15 cellular contexts compared by ENCODE assay signal in the genomic region with DNA sequence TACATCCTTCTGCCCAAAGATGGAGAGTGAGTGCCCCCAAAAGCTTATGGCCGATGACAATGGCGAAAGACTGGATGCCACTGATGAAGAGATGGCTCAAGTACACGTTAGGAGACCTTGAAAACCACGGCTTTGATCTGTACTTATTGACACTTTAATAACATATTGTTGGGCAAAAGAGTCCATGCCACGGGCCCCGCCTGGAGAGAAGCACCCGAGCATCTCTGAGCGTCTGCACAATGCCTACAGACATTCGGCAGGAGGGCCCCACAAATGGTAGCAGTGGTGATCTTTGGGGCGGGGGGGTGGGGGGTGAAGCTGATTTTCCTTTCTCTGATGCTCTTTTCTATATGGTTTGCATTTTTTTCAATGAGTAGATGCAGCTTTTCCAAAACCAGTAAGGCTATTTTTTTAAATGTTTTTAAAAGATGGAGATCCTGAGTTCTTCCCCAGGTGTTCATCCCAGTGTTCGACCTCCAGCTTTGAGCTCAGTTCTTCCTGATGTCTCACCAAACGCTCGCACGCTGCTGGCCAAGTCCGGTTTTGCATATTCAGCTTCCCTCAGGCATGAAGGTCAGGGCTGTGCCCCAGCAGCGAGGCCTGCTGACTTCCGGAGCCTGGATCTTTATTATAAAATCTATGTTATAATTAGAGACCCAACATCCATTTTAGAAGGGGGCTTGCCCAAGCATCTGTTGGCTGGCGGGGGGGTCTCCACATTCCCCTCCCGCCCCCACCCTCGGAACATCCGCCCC. TPM values are rescaled to one million over a fixed set of nuclear protein-coding genes. Genes with fewer than 3 reads are reported as not detected.
DNase-seq lines count a peak whose midpoint lies in the region; ATAC-seq and TF ChIP-seq lines count a peak whose summit lies in the region.
"Had no signal": no experiment of that assay in that cellular context is flagged by ENCODE, and none has a peak within 500 bp of the region (broad histone marks: within the 10 kb centered on the region; RNA-seq: fewer than 3 reads in every experiment).

No MANE protein-coding gene starts in this region.

- H3K9me3 ChIP-seq in neural progenitor cell (ENCODE audit: low read depth) (no peaks in the 10 kb centered on the region), A673 (ENCODE audit: low read depth, low read length, poor library complexity, severe bottlenecking) (no peaks in the 10 kb centered on the region)

- no peaks in the 10 kb centered on the region for H3K79me2 ChIP-seq in neural progenitor cell (ENCODE audit: low read depth)

- DNase-seq in Daoy (ENCODE audit: low read depth): peak; percentile 45
- peak; percentile 28 for DNase-seq in RPMI8226
- peak; percentile 21 to 40 for DNase-seq in dermis microvascular lymphatic vessel endothelial cell (ENCODE audit: low read depth in 2 of 2)
- DNase-seq in neural progenitor cell (ENCODE audit: low spot score): no peak
- DNase-seq in A673 (ENCODE audit: low spot score): no peak
- no peak for DNase-seq in natural killer cell treated with Interleukin-12 subunit alpha and Interleukin-12 subunit beta and Interleukin-15 and Interleukin-18, amount 100 ng/mL, for 72 hours (ENCODE audit: low spot score)
- DNase-seq: CD4-positive, alpha-beta memory T cell; NCI-H2029 treated with DMSO at 0.1 percent for 48 hours; NCI-H226; Right ventricle myocardium superior had no signal

- H3K27me3 Mint-ChIP-seq in neural progenitor cell (ENCODE audit: insufficient read depth, low read depth): peaks cover 11% of the 10 kb centered on the region
- H3K27me3 Mint-ChIP-seq in natural killer cell treated with Interleukin-12 subunit alpha and Interleukin-12 subunit beta and Interleukin-15 and Interleukin-18, amount 100 ng/mL, for 72 hours: peaks cover 9 to 28% of the 10 kb centered on the region in 2 donors

- intact Hi-C loops in A673 (cut with micrococcal nuclease; ENCODE audit: unreplicated experiment): no loop called here

- H3K4me3 Mint-ChIP-seq in neural progenitor cell: peak overlapping the region; percentile 76
- no peak overlapping the region for H3K4me3 Mint-ChIP-seq in natural killer cell treated with Interleukin-12 subunit alpha and Interleukin-12 subunit beta and Interleukin-15 and Interleukin-18, amount 100 ng/mL, for 72 hours
- H3K4me3 Mint-ChIP-seq: CD4-positive, alpha-beta memory T cell had no signal

- H3K27ac ChIP-seq in neural progenitor cell (no peak overlapping the region), A673 (ENCODE audit: low read depth, low read length, poor library complexity, severe bottlenecking) (no peak overlapping the region)

- peaks cover 70% of the 10 kb centered on the region for H3K4me1 Mint-ChIP-seq in neural progenitor cell
- H3K4me1 Mint-ChIP-seq in natural killer cell treated with Interleukin-12 subunit alpha and Interleukin-12 subunit beta and Interleukin-15 and Interleukin-18, amount 100 ng/mL, for 72 hours (ENCODE audit: low read depth in 2 of 2): no peaks in the 10 kb centered on the region
- H3K4me1 Mint-ChIP-seq: CD4-positive, alpha-beta memory T cell had no signal

- ATAC-seq in GM21528 (IDR thresholded peaks at IDR 0.05; ENCODE audit: low FRiP score, unreplicated experiment) (no peak), HG03378 (IDR thresholded peaks at IDR 0.05; ENCODE audit: unreplicated experiment) (no peak)
- ATAC-seq in natural killer cell treated with Interleukin-12 subunit alpha and Interleukin-12 subunit beta and Interleukin-15 and Interleukin-18, amount 100 ng/mL, for 72 hours: no peak
- ATAC-seq: SK-N-SH treated with all-trans-retinoic acid at 6 μM for 48 hours had no signal

- H3K4me1 ChIP-seq in neural progenitor cell: peaks cover 53% of the 10 kb centered on the region
- peaks cover 12% of the 10 kb centered on the region for H3K4me1 ChIP-seq in A673 (ENCODE audit: insufficient read depth, low read length, poor library complexity, severe bottlenecking)

- H3K27ac Mint-ChIP-seq in neural progenitor cell: peak overlapping the region; percentile 58
- no peak overlapping the region for H3K27ac Mint-ChIP-seq in natural killer cell treated with Interleukin-12 subunit alpha and Interleukin-12 subunit beta and Interleukin-15 and Interleukin-18, amount 100 ng/mL, for 72 hours
- H3K27ac Mint-ChIP-seq: CD4-positive, alpha-beta memory T cell had no signal

- no TSS peak for BruUV-seq in A673 (replicated peaks; lab: Mats Ljungman, UMichigan)

- H3F3A ChIP-seq in neural progenitor cell (ENCODE audit: low read depth): peaks cover 21% of the 10 kb centered on the region

- CTCF ChIA-PET in A673 (lab: Charles Lee): interaction anchor here (0.5 kb wide), 1 partner anchor 92 kb away, joined by 3 read pairs; no protein-coding TSS in a partner anchor

- no peaks in the 10 kb centered on the region for H3K9me3 Mint-ChIP-seq in neural progenitor cell
- no peaks in the 10 kb centered on the region for H3K9me3 Mint-ChIP-seq in natural killer cell treated with Interleukin-12 subunit alpha and Interleukin-12 subunit beta and Interleukin-15 and Interleukin-18, amount 100 ng/mL, for 72 hours
- H3K9me3 Mint-ChIP-seq: CD4-positive, alpha-beta memory T cell had no signal

- H3K36me3 Mint-ChIP-seq in neural progenitor cell: no peaks in the 10 kb centered on the region
- no peaks in the 10 kb centered on the region for H3K36me3 Mint-ChIP-seq in natural killer cell treated with Interleukin-12 subunit alpha and Interleukin-12 subunit beta and Interleukin-15 and Interleukin-18, amount 100 ng/mL, for 72 hours
- H3K36me3 Mint-ChIP-seq: CD4-positive, alpha-beta memory T cell; IgD-negative memory B cell had no signal

- H4K20me1 ChIP-seq in neural progenitor cell (ENCODE audit: low read depth): no peaks in the 10 kb centered on the region

- TF ChIP-seq CTCF in neural progenitor cell (IDR thresholded peaks at IDR 0.05): no peak
- TF ChIP-seq CTCF in A673 (conservative IDR thresholded peaks at IDR 0.05; ENCODE audit: low read depth, low read length): no peak

- POLR2A ChIA-PET in A673 (lab: Charles Lee; ENCODE audit: low non-redundant PET): no interaction called here

- no peak overlapping the region for H3K9ac ChIP-seq in neural progenitor cell

- no peak overlapping the region for H2AFZ ChIP-seq in neural progenitor cell (replicated peaks)

- H3K4me3 ChIP-seq in neural progenitor cell (no peak overlapping the region), A673 (ENCODE audit: low read depth, low read length, poor library complexity, severe bottlenecking) (no peak overlapping the region)

- H3K36me3 ChIP-seq in neural progenitor cell: no peaks in the 10 kb centered on the region
- no peaks in the 10 kb centered on the region for H3K36me3 ChIP-seq in A673 (ENCODE audit: insufficient read depth, low read length, poor library complexity, severe bottlenecking)

- peak overlapping the region; percentile 43 for H3K4me2 ChIP-seq in neural progenitor cell

- H3K27me3 ChIP-seq in neural progenitor cell (no peaks in the 10 kb centered on the region), A673 (replicated peaks; ENCODE audit: insufficient read depth, low read depth, low read length, poor library complexity) (no peaks in the 10 kb centered on the region)

RNA-seq across cellular contexts. Expression of a gene that starts 34.3 kb away (rescaled TPM):
- total RNA-seq in Daoy (2014; rRNA removed; shearing (Covaris generic)): not detected in 2 replicates
- total RNA-seq in dermis microvascular lymphatic vessel endothelial cell (not detected in 2 replicates), neural progenitor cell (ENCODE audit: low replicate concordance) (1.0 and 3.1 TPM in 2 replicates), A673 (2021) (not detected in 2 replicates)
- total RNA-seq in natural killer cell treated with Interleukin-12 subunit alpha and Interleukin-12 subunit beta and Interleukin-15 and Interleukin-18, amount 100 ng/mL, for 72 hours: not detected
- total RNA-seq: CD4-positive, alpha-beta memory T cell; HT1080; Right ventricle myocardium superior had no signal

Comparison
In these comparisons a context has a peak if more than half of its experiments do, and no peak if none do; other contexts are left out.
1. DNase-seq: peak in Daoy (single experiment), RPMI8226 (single experiment) and dermis microvascular lymphatic vessel endothelial cell (2 of 2); none in neural progenitor cell (single experiment), A673 (single experiment) and natural killer cell treated with Interleukin-12 subunit alpha and Interleukin-12 subunit beta and Interleukin-15 and Interleukin-18, amount 100 ng/mL, for 72 hours (single experiment).